ENCODE assay signal across 9 cellular contexts in the genomic region with DNA sequence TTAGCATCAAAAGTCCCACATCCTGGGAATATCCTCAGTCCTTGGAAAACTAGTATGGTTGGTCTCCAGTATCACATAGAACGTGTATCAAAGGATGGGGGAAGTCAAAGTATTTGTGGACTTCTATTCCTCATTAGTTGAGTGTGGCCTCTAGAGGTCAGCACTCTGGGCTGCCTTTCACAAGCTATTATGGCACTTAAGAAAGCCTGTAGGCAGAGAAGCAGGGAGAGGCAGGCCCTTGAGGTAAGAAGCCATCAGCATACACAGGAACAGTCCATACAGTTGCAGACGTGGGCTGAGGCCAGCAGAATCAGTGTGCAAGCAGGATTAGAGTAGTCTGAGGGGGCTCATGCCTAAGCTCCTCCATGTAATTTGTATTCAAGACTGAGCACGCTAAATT.
A peak's percentile ranks its signal among the peaks of the same experiment; 100 is the strongest.
DNase-seq lines count a peak whose midpoint lies in the region; ATAC-seq and TF ChIP-seq lines count a peak whose summit lies in the region.
"Had no signal": no experiment of that assay in that cellular context is flagged by ENCODE, and none has a peak within 500 bp of the region (broad histone marks: within the 10 kb centered on the region; RNA-seq: fewer than 3 reads in every experiment).

No MANE protein-coding gene starts in this region.

- H3K4me3 ChIP-seq in fibroblast of mammary gland (ENCODE audit: control insufficient read depth, low read depth, low read length) (no peak overlapping the region), thyroid gland (replicated peaks in 1 of 3) (no peak overlapping the region)

- peaks cover 4% of the 10 kb centered on the region for H3K27me3 Mint-ChIP-seq in activated CD8-positive, alpha-beta T cell treated with anti-CD3 and anti-CD28 coated beads for 36 hours

- CTCF ChIA-PET in activated CD8-positive, alpha-beta T cell treated with anti-CD3 and anti-CD28 coated beads for 36 hours (lab: Charles Lee): no interaction called here

- no peak overlapping the region for H3K4me3 Mint-ChIP-seq in activated CD8-positive, alpha-beta T cell treated with anti-CD3 and anti-CD28 coated beads for 36 hours
- H3K4me3 Mint-ChIP-seq: T-helper 2 cell treated with Interferon-gamma antibody and Interleukin-4, amounts not matched to agents 5 μg/mL and 100 μg/mL, for 36 hours had no signal

- POLR2A ChIA-PET in activated CD8-positive, alpha-beta T cell treated with anti-CD3 and anti-CD28 coated beads for 36 hours (lab: Charles Lee): no interaction called here

- TF ChIP-seq CTCF in fibroblast of mammary gland (conservative IDR thresholded peaks at IDR 0.05; ENCODE audit: control insufficient read depth, insufficient read depth, low read depth, low read length) (peak; percentile 40), thyroid gland (IDR thresholded peaks at IDR 0.05) (peak in 5 of 6 experiments; percentile 11 to 50 (median 45))
- no peak for TF ChIP-seq CTCF in activated CD8-positive, alpha-beta T cell treated with anti-CD3 and anti-CD28 coated beads for 36 hours (IDR thresholded peaks at IDR 0.05)

- 40 to 51% methylated on average over 3 of the region's 3 CpGs for WGBS in thyroid gland, 2 donors

- no peaks in the 10 kb centered on the region for H3K9me3 ChIP-seq in thyroid gland

- H3K4me1 Mint-ChIP-seq in activated CD8-positive, alpha-beta T cell treated with anti-CD3 and anti-CD28 coated beads for 36 hours (ENCODE audit: low read depth): no peaks in the 10 kb centered on the region

- no peaks in the 10 kb centered on the region for H3K36me3 ChIP-seq in thyroid gland

- intact Hi-C loops in thyroid gland (cut with DNase I): no loop called here
- intact Hi-C loops in activated CD8-positive, alpha-beta T cell treated with anti-CD3 and anti-CD28 coated beads for 36 hours (cut with micrococcal nuclease): no loop called here

- H3K27me3 ChIP-seq in thyroid gland: no peaks in the 10 kb centered on the region

- TF ChIP-seq POLR2A in thyroid gland (IDR thresholded peaks at IDR 0.05): no peak

- peak; percentile 8 for DNase-seq in SKM-1 (lab: John Stamatoyannopoulos, UW; ENCODE audit: unreplicated experiment)
- no peak for DNase-seq in SKM-1 treated with dmso at 0.1 percent for 144 hours (lab: John Stamatoyannopoulos, UW; ENCODE audit: unreplicated experiment)
- DNase-seq in NCI-H69 (lab: John Stamatoyannopoulos, UW): peak; percentile 44
- DNase-seq in fibroblast of mammary gland (ENCODE audit: low read depth): peak; percentile 49
- peak; percentile 54 to 59 for DNase-seq in thyroid gland
- no peak for DNase-seq in NCI-H774 (lab: John Stamatoyannopoulos, UW)
- DNase-seq in activated CD8-positive, alpha-beta T cell treated with anti-CD3 and anti-CD28 coated beads for 36 hours: no peak

- no peak for ATAC-seq in HG02938 (IDR thresholded peaks at IDR 0.05; ENCODE audit: unreplicated experiment)
- no peak for ATAC-seq in activated CD8-positive, alpha-beta T cell treated with anti-CD3 and anti-CD28 coated beads for 36 hours

- H3K9me3 Mint-ChIP-seq in activated CD8-positive, alpha-beta T cell treated with anti-CD3 and anti-CD28 coated beads for 36 hours: no peaks in the 10 kb centered on the region
- H3K9me3 Mint-ChIP-seq: T-helper 2 cell treated with Interferon-gamma antibody and Interleukin-4, amounts not matched to agents 5 μg/mL and 100 μg/mL, for 36 hours had no signal

- no peak overlapping the region for H3K27ac Mint-ChIP-seq in activated CD8-positive, alpha-beta T cell treated with anti-CD3 and anti-CD28 coated beads for 36 hours
- H3K27ac Mint-ChIP-seq: T-helper 2 cell treated with Interferon-gamma antibody and Interleukin-4, amounts not matched to agents 5 μg/mL and 100 μg/mL, for 36 hours had no signal

- no peaks in the 10 kb centered on the region for H3K36me3 Mint-ChIP-seq in activated CD8-positive, alpha-beta T cell treated with anti-CD3 and anti-CD28 coated beads for 36 hours (ENCODE audit: low read depth)

- H3K27ac ChIP-seq in thyroid gland: peak overlapping the region in 2 of 3 donors; percentile 31 to 36

- H3K4me1 ChIP-seq in thyroid gland: peaks cover 14 to 19% of the 10 kb centered on the region in 2 donors

Comparison
In these comparisons a context has a peak if more than half of its experiments do, and no peak if none do; other contexts are left out.
1. DNase-seq: peak in SKM-1 (single experiment), NCI-H69 (single experiment), fibroblast of mammary gland (single experiment) and thyroid gland (2 of 2); none in SKM-1 treated with dmso at 0.1 percent for 144 hours (single experiment), NCI-H774 (single experiment) and activated CD8-positive, alpha-beta T cell treated with anti-CD3 and anti-CD28 coated beads for 36 hours (single experiment).